ENCODE assay signal across 13 cellular contexts in genomic region chr1:61605607-61606321, GRCh38.
DNase-seq lines count a peak whose midpoint lies in the region; ATAC-seq, FAIRE-seq and TF ChIP-seq lines count a peak whose summit lies in the region.
"Had no signal": no experiment of that assay in that cellular context is flagged by ENCODE, and none has a peak within 500 bp of the region (broad histone marks: within the 10 kb centered on the region; RNA-seq: fewer than 3 reads in every experiment).

No MANE protein-coding gene starts in this region.

- H3K36me3 Mint-ChIP-seq in activated naive CD8-positive, alpha-beta T cell treated with anti-CD3 and anti-CD28 coated beads for 36 hours, result no peaks in the 10 kb centered on the region

- intact Hi-C loops in endothelial cell of umbilical vein (cut with micrococcal nuclease), result loop anchor here (2.0 kb wide), 2 partner anchors 31 to 233 kb away; no protein-coding TSS in a partner anchor

- no peaks in the 10 kb centered on the region for H3K36me3 ChIP-seq in endothelial cell of umbilical vein (ENCODE audit: control insufficient read depth in 2 of 2, extremely low read depth in 1 of 2, insufficient read depth in 2 of 2, low read length in 2 of 2)
- H3K36me3 ChIP-seq: BE2C had no signal

- DNase-seq in AG08395 (ENCODE audit: low spot score) (peak; percentile 21), M059J (ENCODE audit: low read depth) (peak; percentile 58), endothelial cell of umbilical vein (ENCODE audit: low read depth, low spot score) (peak; percentile 66), pulmonary artery endothelial cell (ENCODE audit: low read depth, low spot score) (peak; percentile 19), KBM-7 (no peak)
- DNase-seq in activated naive CD8-positive, alpha-beta T cell treated with anti-CD3 and anti-CD28 coated beads for 36 hours, result no peak
- DNase-seq: activated T-cell treated with anti-CD3 and anti-CD28 coated beads for 4 hours, BE2C, NCI-H1105, NCI-H510A treated with DMSO at 0.1 percent for 48 hours had no signal

- H3K27ac ChIP-seq in endothelial cell of umbilical vein (ENCODE audit: insufficient read depth, low read depth, low read length), result peak overlapping the region; percentile 86
- H3K27ac ChIP-seq: VCaP had no signal

- peak overlapping the region; percentile 77 for H3K4me2 ChIP-seq in endothelial cell of umbilical vein (ENCODE audit: insufficient read depth, low read length)

- no peaks in the 10 kb centered on the region for H3K9me3 Mint-ChIP-seq in activated naive CD8-positive, alpha-beta T cell treated with anti-CD3 and anti-CD28 coated beads for 36 hours

- H3K4me1 ChIP-seq in endothelial cell of umbilical vein (ENCODE audit: control insufficient read depth, extremely low read depth, insufficient read depth, low read length), result peaks cover 22% of the 10 kb centered on the region
- H3K4me1 ChIP-seq: BE2C had no signal

- no peaks in the 10 kb centered on the region for H3K9me3 ChIP-seq in endothelial cell of umbilical vein (replicated peaks; ENCODE audit: control insufficient read depth, insufficient read depth, low read length)
- H3K9me3 ChIP-seq: BE2C had no signal

- dilution Hi-C loops in endothelial cell of umbilical vein (cut with MboI; ENCODE audit: extremely low pct_ligation_motif_present, low sequenced_read_pairs), result no loop called here

- POLR2A ChIA-PET in endothelial cell of umbilical vein (lab: Charles Lee), result no interaction called here

- no TSS peak for BruUV-seq in endothelial cell of umbilical vein (replicated peaks; lab: Mats Ljungman, UMichigan)

- peak overlapping the region; percentile 45 for H3K9ac ChIP-seq in endothelial cell of umbilical vein (replicated peaks; ENCODE audit: extremely low read depth, insufficient read depth, low read length)

- H3K4me3 Mint-ChIP-seq in activated naive CD8-positive, alpha-beta T cell treated with anti-CD3 and anti-CD28 coated beads for 36 hours, result no peak overlapping the region

- no peak overlapping the region for H3K27ac Mint-ChIP-seq in activated naive CD8-positive, alpha-beta T cell treated with anti-CD3 and anti-CD28 coated beads for 36 hours

- no peaks in the 10 kb centered on the region for H3K4me1 Mint-ChIP-seq in activated naive CD8-positive, alpha-beta T cell treated with anti-CD3 and anti-CD28 coated beads for 36 hours

- no peaks in the 10 kb centered on the region for H3K9me1 ChIP-seq in endothelial cell of umbilical vein (replicated peaks; ENCODE audit: control insufficient read depth, extremely low read depth, insufficient read depth, low read length)

- H3K27me3 ChIP-seq in endothelial cell of umbilical vein (ENCODE audit: control insufficient read depth in 2 of 2, insufficient read depth in 2 of 2, low read length in 2 of 2), result no peaks in the 10 kb centered on the region
- H3K27me3 ChIP-seq: BE2C had no signal

- in situ Hi-C loops in KBM-7 (cut with MboI; ENCODE audit: low pct_unique_long_range_greater_than_20kb, low sequenced_read_pairs), result no loop called here

- H2AFZ ChIP-seq in endothelial cell of umbilical vein (ENCODE audit: low read depth, low read length), result peak overlapping the region; percentile 28

- no peaks in the 10 kb centered on the region for H3K27me3 Mint-ChIP-seq in activated naive CD8-positive, alpha-beta T cell treated with anti-CD3 and anti-CD28 coated beads for 36 hours

- no peak for TF ChIP-seq POLR2A in endothelial cell of umbilical vein (IDR thresholded peaks at IDR 0.05; ENCODE audit: low read depth, low read length)

- H3K4me3 ChIP-seq in endothelial cell of umbilical vein (replicated peaks in 1 of 3; ENCODE audit: insufficient read depth in 1 of 3, low read depth in 1 of 3, low read length in 3 of 3), result no peak overlapping the region

- ATAC-seq in GM21526 (IDR thresholded peaks at IDR 0.05; ENCODE audit: low FRiP score, unreplicated experiment) (no peak), GM21381 (IDR thresholded peaks at IDR 0.05; ENCODE audit: unreplicated experiment) (no peak)

- TF ChIP-seq CTCF in endothelial cell of umbilical vein (IDR thresholded peaks at IDR 0.05; ENCODE audit: extremely low read depth in 1 of 2, insufficient read depth in 1 of 2, low read depth in 1 of 2, low read length in 2 of 2), result no peak

- H4K20me1 ChIP-seq in endothelial cell of umbilical vein (replicated peaks; ENCODE audit: control insufficient read depth, extremely low read depth, insufficient read depth, low read length), result no peaks in the 10 kb centered on the region

- CTCF ChIA-PET in endothelial cell of umbilical vein (lab: Charles Lee), result no interaction called here

- FAIRE-seq in endothelial cell of umbilical vein (lab: Jason Lieb, UNC), result no peak

- H3K79me2 ChIP-seq in endothelial cell of umbilical vein (ENCODE audit: control insufficient read depth, insufficient read depth, low read length), result no peaks in the 10 kb centered on the region

TF ChIP-seq in endothelial cell of umbilical vein, 7 proteins besides CTCF, POLR2A, EP300 and RAD21:
- TF ChIP-seq FOS (IDR thresholded peaks at IDR 0.05; ENCODE audit: borderline replicate concordance, insufficient read depth, low read length) (peak; percentile 86), GATA2 (IDR thresholded peaks at IDR 0.05; ENCODE audit: insufficient read depth, insufficient read length, low read depth, low read length) (no peak), POLR2AphosphoS5 (IDR thresholded peaks at IDR 0.05; ENCODE audit: insufficient read depth, low read depth, low read length) (no peak), JUN (IDR thresholded peaks at IDR 0.05; ENCODE audit: borderline replicate concordance, insufficient read depth, insufficient read length, low read depth) (peak; percentile 28)

Comparison
In these comparisons a context has a peak if more than half of its experiments do, and no peak if none do; other contexts are left out.
1. DNase-seq: peak in AG08395 (single experiment), M059J (single experiment), endothelial cell of umbilical vein (single experiment) and pulmonary artery endothelial cell (single experiment); none in KBM-7 (single experiment) and activated naive CD8-positive, alpha-beta T cell treated with anti-CD3 and anti-CD28 coated beads for 36 hours (single experiment).